In the genomic region with DNA sequence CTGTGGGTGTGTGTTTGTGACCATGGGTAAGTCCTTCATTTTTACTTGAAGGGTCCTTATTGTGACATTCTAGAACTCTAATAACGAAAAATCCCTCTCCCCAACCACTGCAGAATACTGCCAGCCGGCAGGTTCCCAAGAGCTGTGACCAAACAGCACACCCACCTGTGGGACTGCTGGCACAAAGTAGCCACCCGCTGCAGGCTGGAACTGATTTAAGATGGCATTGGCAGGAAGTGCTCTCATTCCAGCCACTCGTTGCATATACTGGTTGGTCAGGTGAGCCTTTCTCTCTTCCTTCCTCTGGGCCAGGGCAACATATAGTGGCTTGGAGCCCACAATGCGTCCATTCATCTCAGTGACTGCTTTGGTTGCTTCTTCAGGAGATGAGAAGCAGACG, we compare ENCODE assay signal across 13 cellular contexts. TPM values are rescaled to one million over a fixed set of nuclear protein-coding genes. Genes with fewer than 3 reads are reported as not detected.
DNase-seq lines count a peak whose midpoint lies in the region; ATAC-seq and TF ChIP-seq lines count a peak whose summit lies in the region.
"Had no signal": no experiment of that assay in that cellular context is flagged by ENCODE, and none has a peak within 500 bp of the region (broad histone marks: within the 10 kb centered on the region; RNA-seq: fewer than 3 reads in every experiment).

No MANE protein-coding gene starts in this region.

- WGBS in body of pancreas, 2 donors: 41 to 56% methylated on average over 6 of the region's 6 CpGs

- POLR2A ChIA-PET in HEK293 (lab: Yijun Ruan, JAX): interaction anchor here (1.7 kb wide), 1 partner anchor 11 kb away, joined by 6 read pairs; no protein-coding TSS in a partner anchor

- TF ChIP-seq CTCF in HEK293 (tag by site-specific recombination; IDR thresholded peaks at IDR 0.05): no peak
- no peak for TF ChIP-seq CTCF in body of pancreas (IDR thresholded peaks at IDR 0.05)

- no peaks in the 10 kb centered on the region for H3K9me3 Mint-ChIP-seq in activated CD4-positive, alpha-beta T cell treated with anti-CD3 and anti-CD28 coated beads, Interleukin-2, amount 10 ng/mL, durations not matched to agents 24 days and 14 days
- H3K9me3 Mint-ChIP-seq: CD8-positive, alpha-beta memory T cell had no signal

- H3K27ac Mint-ChIP-seq in activated CD4-positive, alpha-beta T cell treated with anti-CD3 and anti-CD28 coated beads, Interleukin-2, amount 10 ng/mL, durations not matched to agents 24 days and 14 days: peak overlapping the region; percentile 48

- no peaks in the 10 kb centered on the region for H3K27me3 ChIP-seq in body of pancreas
- H3K27me3 ChIP-seq: BLaER1 had no signal

- DNase-seq in activated CD4-positive, alpha-beta T cell treated with anti-CD3 and anti-CD28 coated beads, Interleukin-2, amount 10 ng/mL, durations not matched to agents 24 days and 14 days: no peak
- DNase-seq in activated CD4-positive, alpha-beta T cell treated with anti-CD3 and anti-CD28 coated beads, Interleukin-2, amount 50 U/mL, for 48 hours: no peak
- DNase-seq in body of pancreas (peak in 3 of 4 donors; percentile 41 to 61 (median 46)), mesenteric fat pad (ENCODE audit: low spot score) (peak; percentile 45), EL (no peak)
- no peak for DNase-seq in activated CD8-positive, alpha-beta memory T cell treated with anti-CD3 and anti-CD28 coated beads for 24 hours
- DNase-seq: Caco-2; CD8-positive, alpha-beta memory T cell; DND-41; GM23248 had no signal

- no peaks in the 10 kb centered on the region for H3K27me3 Mint-ChIP-seq in activated CD4-positive, alpha-beta T cell treated with anti-CD3 and anti-CD28 coated beads, Interleukin-2, amount 10 ng/mL, durations not matched to agents 24 days and 14 days
- H3K27me3 Mint-ChIP-seq: CD8-positive, alpha-beta memory T cell had no signal

- H3K27ac ChIP-seq in HEK293 (ENCODE audit: extremely low read depth, low read depth, low read length): no peak overlapping the region
- H3K27ac ChIP-seq in body of pancreas: peak overlapping the region in 1 of 4 donors; percentile 6
- H3K27ac ChIP-seq: BLaER1, GM23248 had no signal

- CTCF ChIA-PET in HEK293 (lab: Yijun Ruan, JAX): interaction anchor here (0.6 to 1.0 kb wide), 2 partner anchors 94 to 154 kb away, joined by 3 to 4 read pairs; no protein-coding TSS in a partner anchor

- intact Hi-C loops in activated CD4-positive, alpha-beta T cell treated with anti-CD3 and anti-CD28 coated beads, Interleukin-2, amount 10 ng/mL, durations not matched to agents 24 days and 14 days (cut with micrococcal nuclease): no loop called here
- intact Hi-C loops in body of pancreas (cut with DNase I): no loop called here

- ATAC-seq in body of pancreas: no peak
- ATAC-seq: HCT116 had no signal

- H3K36me3 ChIP-seq in HEK293 (ENCODE audit: control insufficient read depth in 2 of 2, insufficient read depth in 1 of 2, low read length in 2 of 2) (peaks cover 27 to 100% of the 10 kb centered on the region in 2 experiments), body of pancreas (replicated peaks in 1 of 2; ENCODE audit: insufficient read depth in 1 of 2, low read depth in 2 of 2) (peaks cover 40 to 56% of the 10 kb centered on the region in 2 donors)

- H3K4me3 Mint-ChIP-seq in activated CD4-positive, alpha-beta T cell treated with anti-CD3 and anti-CD28 coated beads, Interleukin-2, amount 10 ng/mL, durations not matched to agents 24 days and 14 days: no peak overlapping the region
- H3K4me3 Mint-ChIP-seq: CD8-positive, alpha-beta memory T cell had no signal

- no peaks in the 10 kb centered on the region for H3K4me1 ChIP-seq in HEK293 (ENCODE audit: control insufficient read depth, insufficient read depth, low read length)
- peaks cover 56% of the 10 kb centered on the region for H3K4me1 ChIP-seq in body of pancreas
- H3K4me1 ChIP-seq: BLaER1 had no signal

- no peak for TF ChIP-seq POLR2A in body of pancreas (IDR thresholded peaks at IDR 0.05)

- H3K9me3 ChIP-seq in HEK293 (ENCODE audit: control insufficient read depth, insufficient read depth, low read depth, low read length) (no peaks in the 10 kb centered on the region), body of pancreas (no peaks in the 10 kb centered on the region)
- H3K9me3 ChIP-seq: BLaER1, Caco-2 had no signal

- H3K4me3 ChIP-seq in HEK293 (ENCODE audit: low read depth, low read length) (no peak overlapping the region), body of pancreas (no peak overlapping the region)
- H3K4me3 ChIP-seq: BLaER1, GM23248 had no signal

- peaks cover 87% of the 10 kb centered on the region for H3K36me3 Mint-ChIP-seq in activated CD4-positive, alpha-beta T cell treated with anti-CD3 and anti-CD28 coated beads, Interleukin-2, amount 10 ng/mL, durations not matched to agents 24 days and 14 days (ENCODE audit: low read depth)

- H3K4me1 Mint-ChIP-seq in activated CD4-positive, alpha-beta T cell treated with anti-CD3 and anti-CD28 coated beads, Interleukin-2, amount 10 ng/mL, durations not matched to agents 24 days and 14 days: peaks cover 15% of the 10 kb centered on the region

TF ChIP-seq in HEK293, 187 proteins besides CTCF, POLR2A, EP300 and RAD21:
- TF ChIP-seq ZNF23 (tag by site-specific recombination; IDR thresholded peaks at IDR 0.05; ENCODE audit: borderline replicate concordance): no peak
- TF ChIP-seq SCRT2 (tag by site-specific recombination; IDR thresholded peaks at IDR 0.05): peak; percentile 27; the same call in 1 of the 2 replicates
TF ChIP-seq in HEK293: peak in this region for 1.

RNA-seq across cellular contexts. Expression of gene PABPC4, which starts 11.6 kb away (rescaled TPM):
- total RNA-seq in activated CD4-positive, alpha-beta T cell treated with anti-CD3 and anti-CD28 coated beads, Interleukin-2, amount 10 ng/mL, durations not matched to agents 24 days and 14 days: 337 and 353 TPM in 2 replicates
- total RNA-seq in body of pancreas (100 to 1,000 TPM; 419 to 540 TPM), mesenteric fat pad (301 TPM)

Comparison
In these comparisons a context has a peak if more than half of its experiments do, and no peak if none do; other contexts are left out.
1. DNase-seq: peak in body of pancreas (3 of 4) and mesenteric fat pad (single experiment); none in activated CD4-positive, alpha-beta T cell treated with anti-CD3 and anti-CD28 coated beads, Interleukin-2, amount 10 ng/mL, durations not matched to agents 24 days and 14 days (single experiment), activated CD4-positive, alpha-beta T cell treated with anti-CD3 and anti-CD28 coated beads, Interleukin-2, amount 50 U/mL, for 48 hours (0 of 2), EL (single experiment) and activated CD8-positive, alpha-beta memory T cell treated with anti-CD3 and anti-CD28 coated beads for 24 hours (single experiment).